Comparison of ENCODE assay signal across 1 cellular context in the genomic region with DNA sequence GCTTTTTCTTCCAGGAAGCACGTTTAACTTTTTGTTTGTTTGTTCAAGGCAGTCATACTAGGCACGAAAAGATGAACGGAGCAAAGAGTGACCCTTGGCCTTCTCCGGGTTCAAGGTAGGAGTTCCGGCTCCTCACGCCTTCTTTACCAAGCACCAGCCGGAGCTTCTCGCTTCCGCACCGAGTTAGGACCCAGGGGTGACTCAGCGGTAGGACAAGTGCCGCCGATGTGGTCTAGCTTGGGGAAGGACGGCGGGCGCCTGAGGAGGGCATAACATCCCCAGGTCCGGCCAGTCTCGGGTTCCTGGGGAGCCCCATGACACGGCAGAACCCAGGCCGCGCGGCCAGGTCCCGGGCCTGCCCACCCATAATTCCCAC.
TF ChIP-seq lines count a peak whose summit lies in the region.

No MANE protein-coding gene starts in this region.

TF ChIP-seq in WTC11, 78 proteins besides CTCF, POLR2A, EP300 and RAD21 (continued from another document):
- TF ChIP-seq, protein P1, sequence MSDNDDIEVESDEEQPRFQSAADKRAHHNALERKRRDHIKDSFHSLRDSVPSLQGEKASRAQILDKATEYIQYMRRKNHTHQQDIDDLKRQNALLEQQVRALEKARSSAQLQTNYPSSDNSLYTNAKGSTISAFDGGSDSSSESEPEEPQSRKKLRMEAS (CRISPR knock-in tag; IDR thresholded peaks at IDR 0.05): no peak
- TF ChIP-seq KAT7 (CRISPR knock-in tag; IDR thresholded peaks at IDR 0.05; ENCODE audit: borderline replicate concordance) (no peak), FOXP1 (CRISPR knock-in tag; IDR thresholded peaks at IDR 0.05; ENCODE audit: borderline replicate concordance) (peak; percentile 69; the same call in 1 of the 2 replicates), ELF4 (CRISPR knock-in tag; IDR thresholded peaks at IDR 0.05; ENCODE audit: low read depth) (no peak), MYBL2 (CRISPR knock-in tag; IDR thresholded peaks at IDR 0.05) (peak; percentile 70; the same call in 1 of the 2 replicates), ZNF317 (CRISPR knock-in tag; IDR thresholded peaks at IDR 0.05; ENCODE audit: borderline replicate concordance, low read depth) (no peak), GRHL2 (CRISPR knock-in tag; IDR thresholded peaks at IDR 0.05; ENCODE audit: insufficient replicate concordance, severe bottlenecking) (no peak), NFE2L1 (CRISPR knock-in tag; IDR thresholded peaks at IDR 0.05) (peak; percentile 71; the same call in 1 of the 2 replicates)
- TF ChIP-seq, protein P2, sequence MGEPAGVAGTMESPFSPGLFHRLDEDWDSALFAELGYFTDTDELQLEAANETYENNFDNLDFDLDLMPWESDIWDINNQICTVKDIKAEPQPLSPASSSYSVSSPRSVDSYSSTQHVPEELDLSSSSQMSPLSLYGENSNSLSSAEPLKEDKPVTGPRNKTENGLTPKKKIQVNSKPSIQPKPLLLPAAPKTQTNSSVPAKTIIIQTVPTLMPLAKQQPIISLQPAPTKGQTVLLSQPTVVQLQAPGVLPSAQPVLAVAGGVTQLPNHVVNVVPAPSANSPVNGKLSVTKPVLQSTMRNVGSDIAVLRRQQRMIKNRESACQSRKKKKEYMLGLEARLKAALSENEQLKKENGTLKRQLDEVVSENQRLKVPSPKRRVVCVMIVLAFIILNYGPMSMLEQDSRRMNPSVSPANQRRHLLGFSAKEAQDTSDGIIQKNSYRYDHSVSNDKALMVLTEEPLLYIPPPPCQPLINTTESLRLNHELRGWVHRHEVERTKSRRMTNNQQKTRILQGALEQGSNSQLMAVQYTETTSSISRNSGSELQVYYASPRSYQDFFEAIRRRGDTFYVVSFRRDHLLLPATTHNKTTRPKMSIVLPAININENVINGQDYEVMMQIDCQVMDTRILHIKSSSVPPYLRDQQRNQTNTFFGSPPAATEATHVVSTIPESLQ (CRISPR knock-in tag; IDR thresholded peaks at IDR 0.05): no peak
- TF ChIP-seq, protein P3, sequence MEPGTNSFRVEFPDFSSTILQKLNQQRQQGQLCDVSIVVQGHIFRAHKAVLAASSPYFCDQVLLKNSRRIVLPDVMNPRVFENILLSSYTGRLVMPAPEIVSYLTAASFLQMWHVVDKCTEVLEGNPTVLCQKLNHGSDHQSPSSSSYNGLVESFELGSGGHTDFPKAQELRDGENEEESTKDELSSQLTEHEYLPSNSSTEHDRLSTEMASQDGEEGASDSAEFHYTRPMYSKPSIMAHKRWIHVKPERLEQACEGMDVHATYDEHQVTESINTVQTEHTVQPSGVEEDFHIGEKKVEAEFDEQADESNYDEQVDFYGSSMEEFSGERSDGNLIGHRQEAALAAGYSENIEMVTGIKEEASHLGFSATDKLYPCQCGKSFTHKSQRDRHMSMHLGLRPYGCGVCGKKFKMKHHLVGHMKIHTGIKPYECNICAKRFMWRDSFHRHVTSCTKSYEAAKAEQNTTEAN (CRISPR knock-in tag; IDR thresholded peaks at IDR 0.05): 0 out of 2 replicates have a peak, but pooled peaks have one; percentile 60
- TF ChIP-seq, protein P4, sequence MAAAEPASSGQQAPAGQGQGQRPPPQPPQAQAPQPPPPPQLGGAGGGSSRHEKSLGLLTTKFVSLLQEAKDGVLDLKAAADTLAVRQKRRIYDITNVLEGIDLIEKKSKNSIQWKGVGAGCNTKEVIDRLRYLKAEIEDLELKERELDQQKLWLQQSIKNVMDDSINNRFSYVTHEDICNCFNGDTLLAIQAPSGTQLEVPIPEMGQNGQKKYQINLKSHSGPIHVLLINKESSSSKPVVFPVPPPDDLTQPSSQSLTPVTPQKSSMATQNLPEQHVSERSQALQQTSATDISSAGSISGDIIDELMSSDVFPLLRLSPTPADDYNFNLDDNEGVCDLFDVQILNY (CRISPR knock-in tag; IDR thresholded peaks at IDR 0.05): 0 out of 2 replicates have a peak, but pooled peaks have one; percentile 12
- TF ChIP-seq, protein P5, sequence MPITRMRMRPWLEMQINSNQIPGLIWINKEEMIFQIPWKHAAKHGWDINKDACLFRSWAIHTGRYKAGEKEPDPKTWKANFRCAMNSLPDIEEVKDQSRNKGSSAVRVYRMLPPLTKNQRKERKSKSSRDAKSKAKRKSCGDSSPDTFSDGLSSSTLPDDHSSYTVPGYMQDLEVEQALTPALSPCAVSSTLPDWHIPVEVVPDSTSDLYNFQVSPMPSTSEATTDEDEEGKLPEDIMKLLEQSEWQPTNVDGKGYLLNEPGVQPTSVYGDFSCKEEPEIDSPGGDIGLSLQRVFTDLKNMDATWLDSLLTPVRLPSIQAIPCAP (CRISPR knock-in tag; IDR thresholded peaks at IDR 0.05): 0 out of 2 replicates have a peak, but pooled peaks have one; percentile 30
- TF ChIP-seq, protein P6, sequence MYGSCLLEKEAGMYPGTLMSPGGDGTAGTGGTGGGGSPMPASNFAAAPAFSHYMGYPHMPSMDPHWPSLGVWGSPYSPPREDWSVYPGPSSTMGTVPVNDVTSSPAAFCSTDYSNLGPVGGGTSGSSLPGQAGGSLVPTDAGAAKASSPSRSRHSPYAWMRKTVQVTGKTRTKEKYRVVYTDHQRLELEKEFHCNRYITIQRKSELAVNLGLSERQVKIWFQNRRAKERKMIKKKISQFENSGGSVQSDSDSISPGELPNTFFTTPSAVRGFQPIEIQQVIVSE (CRISPR knock-in tag; IDR thresholded peaks at IDR 0.05; ENCODE audit: borderline replicate concordance): no peak
